Comparison of ENCODE assay signal across 1 cellular context in genomic region chr10:80552151-80552646, GRCh38.
TF ChIP-seq lines count a peak whose summit lies in the region.

No MANE protein-coding gene starts in this region.

TF ChIP-seq in SK-N-SH treated with all-trans-retinoic acid at 6 μM for 48 hours, 23 proteins besides CTCF, POLR2A, EP300 and RAD21 (continued from another document):
- TF ChIP-seq TSHZ2 (CRISPR knock-in tag; IDR thresholded peaks at IDR 0.05) (no peak), ZFP3 (CRISPR knock-in tag; IDR thresholded peaks at IDR 0.05) (no peak), ISL1 (CRISPR knock-in tag; IDR thresholded peaks at IDR 0.05) (no peak), OSR1 (CRISPR knock-in tag; IDR thresholded peaks at IDR 0.05) (no peak), ZFP30 (CRISPR knock-in tag; IDR thresholded peaks at IDR 0.05) (no peak)
